In the genomic region with DNA sequence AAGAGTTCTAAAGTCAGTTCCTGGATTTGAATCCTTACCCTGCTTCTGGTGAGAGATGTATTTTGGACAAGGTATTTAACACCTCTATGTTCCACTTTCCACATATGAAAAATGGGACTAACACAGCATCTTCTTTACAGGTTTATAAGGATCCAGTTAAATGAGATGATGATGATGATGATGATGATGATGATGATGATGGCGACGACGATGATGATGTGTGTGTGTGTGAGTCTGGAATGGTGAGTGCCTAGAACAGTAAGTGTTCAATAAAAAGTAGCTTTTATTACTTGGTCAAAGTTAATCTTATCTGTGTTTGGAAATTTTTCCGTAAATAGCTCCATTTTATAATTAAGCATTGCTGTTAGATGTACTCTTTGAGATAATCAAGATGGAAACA, we compare ENCODE assay signal across 34 cellular contexts.
"Had no signal": no experiment of that assay in that cellular context is flagged by ENCODE, and none has a peak within 500 bp of the region (broad histone marks: within the 10 kb centered on the region; RNA-seq: fewer than 3 reads in every experiment).

No MANE protein-coding gene starts in this region.

- H3K27me3 ChIP-seq: MG63 had no signal

- H3K4me3 ChIP-seq: MG63 had no signal

- DNase-seq: Karpas-422, Kasumi-1, MG63, MM.1S, MV-4-11, NCI-H1048, NCI-H1092, NCI-H1092 treated with DMSO at 0.1 percent for 48 hours, NCI-H1105, NCI-H1105 treated with DMSO at 0.1 percent for 48 hours, NCI-H1417, NCI-H1417 treated with DMSO at 0.1 percent for 48 hours, NCI-H1436, NCI-H1436 treated with DMSO at 0.1 percent for 48 hours, NCI-H146, NCI-H1694, NCI-H1694 treated with DMSO at 0.1 percent for 48 hours, NCI-H187, NCI-H187 treated with DMSO at 0.1 percent for 48 hours, NCI-H1930, NCI-H2029, NCI-H2029 treated with DMSO at 0.1 percent for 48 hours, NCI-H2081, NCI-H2081 treated with DMSO at 0.1 percent for 48 hours, NCI-H2107, NCI-H2171, NCI-H2227 treated with DMSO at 0.1 percent for 48 hours, NCI-H226, NCI-H345, NCI-H446, NCI-H446 treated with DMSO at 0.1 percent for 48 hours, NCI-H510A, NCI-H510A treated with DMSO at 0.1 percent for 48 hours, NCI-H524 had no signal

- H3K36me3 ChIP-seq: MG63 had no signal

- H3K9me3 ChIP-seq: MG63 had no signal
